ENCODE assay signal across 16 cellular contexts in the genomic region with DNA sequence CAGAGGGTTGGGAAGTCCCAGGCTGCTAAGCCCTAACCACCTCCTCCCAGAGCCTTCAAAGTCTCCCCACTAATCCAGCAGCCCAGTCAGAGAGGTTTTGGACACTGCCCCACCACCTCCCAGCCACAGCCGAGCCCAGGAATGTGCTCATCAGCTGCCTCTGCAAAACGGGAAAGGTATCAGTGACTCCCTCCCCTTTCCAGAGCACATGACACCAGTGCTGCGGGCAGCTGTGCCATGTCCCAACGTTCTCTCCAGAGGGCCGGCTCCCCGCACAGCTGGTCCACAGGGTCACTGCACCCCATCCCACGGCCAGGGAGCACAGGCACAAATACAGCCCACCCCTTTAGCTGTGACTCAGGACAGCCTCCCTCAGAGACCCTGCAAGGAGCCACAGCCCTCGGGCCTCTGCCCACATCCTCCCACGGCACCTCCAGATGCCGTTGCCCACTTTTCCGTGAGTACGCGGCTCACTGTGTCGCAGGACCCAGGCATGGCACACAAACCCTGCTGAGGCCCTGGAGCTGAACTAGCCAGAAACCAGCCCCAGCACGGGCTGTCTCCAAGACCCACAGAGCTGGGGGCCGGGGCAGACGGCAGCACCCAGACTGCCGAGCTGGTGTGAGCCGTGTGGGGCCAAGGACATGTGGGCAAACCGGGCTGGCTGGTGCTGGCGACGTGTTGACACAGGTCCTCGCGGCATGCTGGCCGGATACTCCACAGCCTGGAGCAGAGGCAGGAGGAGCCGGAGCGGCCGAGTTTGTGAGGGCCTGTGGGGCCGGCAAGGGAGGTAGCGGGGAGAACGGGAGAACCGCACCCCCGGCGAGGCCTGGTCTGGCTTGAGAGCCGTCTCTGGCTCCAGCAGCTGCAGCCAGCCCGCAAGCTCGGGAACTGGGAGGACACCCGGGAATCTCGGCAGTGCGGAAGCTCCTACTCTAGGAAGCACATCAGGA. TPM values are rescaled to one million over a fixed set of nuclear protein-coding genes. Genes with fewer than 3 reads are reported as not detected.
DNase-seq lines count a peak whose midpoint lies in the region; ATAC-seq and TF ChIP-seq lines count a peak whose summit lies in the region.
"Had no signal": no experiment of that assay in that cellular context is flagged by ENCODE, and none has a peak within 500 bp of the region (broad histone marks: within the 10 kb centered on the region; RNA-seq: fewer than 3 reads in every experiment).

No MANE protein-coding gene starts in this region.

- no peaks in the 10 kb centered on the region for H3K9me3 Mint-ChIP-seq in natural killer cell treated with Interleukin-12 subunit alpha and Interleukin-12 subunit beta and Interleukin-15 and Interleukin-18, amount 100 ng/mL, for 72 hours

- H3K27me3 ChIP-seq in HL-60 (ENCODE audit: insufficient read depth, poor library complexity, severe bottlenecking) (no peaks in the 10 kb centered on the region), RWPE2 (ENCODE audit: insufficient read depth, poor library complexity, severe bottlenecking) (no peaks in the 10 kb centered on the region), gastrocnemius medialis (no peaks in the 10 kb centered on the region)

- TF ChIP-seq POLR2A in gastrocnemius medialis (IDR thresholded peaks at IDR 0.05), result peak; percentile 75 to 86

- H3K9me3 ChIP-seq in RWPE2 (ENCODE audit: severe bottlenecking) (no peaks in the 10 kb centered on the region), gastrocnemius medialis (no peaks in the 10 kb centered on the region)

- no peak overlapping the region for H3K4me3 Mint-ChIP-seq in natural killer cell treated with Interleukin-12 subunit alpha and Interleukin-12 subunit beta and Interleukin-15 and Interleukin-18, amount 100 ng/mL, for 72 hours

- H3K27ac ChIP-seq in HL-60 (replicated peaks), result peak overlapping the region; percentile 97
- H3K27ac ChIP-seq in RWPE2 (ENCODE audit: poor library complexity, severe bottlenecking), result peak overlapping the region; percentile 74
- peak overlapping the region; percentile 98 to 99 (median 99) for H3K27ac ChIP-seq in gastrocnemius medialis

- DNase-seq in HL-60 (ENCODE audit: low read depth in 1 of 2, low spot score in 1 of 2) (peak; percentile 83 to 87), RWPE2 (ENCODE audit: low spot score) (peak; percentile 90), left ventricle myocardium superior (peak; percentile 75), gastrocnemius medialis (peak; percentile 88 to 93), NCI-H524 (lab: John Stamatoyannopoulos, UW) (no peak)
- DNase-seq in natural killer cell treated with Interleukin-12 subunit alpha and Interleukin-12 subunit beta and Interleukin-15 and Interleukin-18, amount 100 ng/mL, for 72 hours (ENCODE audit: low spot score), result no peak
- DNase-seq: activated gamma-delta T cell, Calu3, cerebellar nuclear complex, mesendoderm, NCI-H510A, small intestine, SW 1271 had no signal

- H3K27me3 Mint-ChIP-seq in natural killer cell treated with Interleukin-12 subunit alpha and Interleukin-12 subunit beta and Interleukin-15 and Interleukin-18, amount 100 ng/mL, for 72 hours, result no peaks in the 10 kb centered on the region

- TF ChIP-seq CTCF in HL-60 (IDR thresholded peaks at IDR 0.05; ENCODE audit: insufficient read depth, low read length), result no peak
- TF ChIP-seq CTCF in RWPE2 (IDR thresholded peaks at IDR 0.05; ENCODE audit: poor library complexity, severe bottlenecking), result no peak
- TF ChIP-seq CTCF in gastrocnemius medialis (IDR thresholded peaks at IDR 0.05 in 4 of 5, conservative IDR thresholded peaks at IDR 0.05 in 1 of 5), result no peak

- H3K27ac Mint-ChIP-seq in natural killer cell treated with Interleukin-12 subunit alpha and Interleukin-12 subunit beta and Interleukin-15 and Interleukin-18, amount 100 ng/mL, for 72 hours, result no peak overlapping the region

- intact Hi-C loops in left ventricle myocardium superior (cut with micrococcal nuclease), result no loop called here
- intact Hi-C loops in gastrocnemius medialis (cut with DNase I; ENCODE audit: low total_unique reads), result loop anchor here (1.0 to 2.0 kb wide), 2 partner anchors 20 to 46 kb away; no protein-coding TSS in a partner anchor

- H3K4me1 Mint-ChIP-seq in natural killer cell treated with Interleukin-12 subunit alpha and Interleukin-12 subunit beta and Interleukin-15 and Interleukin-18, amount 100 ng/mL, for 72 hours (ENCODE audit: low read depth in 2 of 2), result peaks cover 6 to 8% of the 10 kb centered on the region in 2 donors

- H3K4me3 ChIP-seq in HL-60 (replicated peaks; ENCODE audit: insufficient read depth, low read length) (peak overlapping the region; percentile 5; the same call in 1 of the 2 replicates), RWPE2 (ENCODE audit: severe bottlenecking) (no peak overlapping the region), gastrocnemius medialis (peak overlapping the region; percentile 25 to 50 (median 38))

- H3K36me3 ChIP-seq in RWPE2 (ENCODE audit: low read depth) (peaks cover 38% of the 10 kb centered on the region), gastrocnemius medialis (peaks cover 0 to 29% of the 10 kb centered on the region in 2 donors)

- ATAC-seq in RWPE2 (ENCODE audit: low read depth) (peak; percentile 64), left ventricle myocardium superior (peak; percentile 83), gastrocnemius medialis (peak; percentile 70), GM18520 (IDR thresholded peaks at IDR 0.05; ENCODE audit: unreplicated experiment) (no peak), GM18517 (IDR thresholded peaks at IDR 0.05; ENCODE audit: unreplicated experiment) (no peak)
- no peak for ATAC-seq in natural killer cell treated with Interleukin-12 subunit alpha and Interleukin-12 subunit beta and Interleukin-15 and Interleukin-18, amount 100 ng/mL, for 72 hours

- H3K4me1 ChIP-seq in RWPE2 (ENCODE audit: insufficient read depth, poor library complexity, severe bottlenecking) (peaks cover 16% of the 10 kb centered on the region), gastrocnemius medialis (peaks cover 64 to 67% of the 10 kb centered on the region in 2 donors)

- H3K36me3 Mint-ChIP-seq in natural killer cell treated with Interleukin-12 subunit alpha and Interleukin-12 subunit beta and Interleukin-15 and Interleukin-18, amount 100 ng/mL, for 72 hours, result no peaks in the 10 kb centered on the region

- in situ Hi-C loops in gastrocnemius medialis (cut with MboI; ENCODE audit: low sequenced_read_pairs in 4 of 4), result no loop called here

RNA-seq across cellular contexts. Expression of gene PPP1R27, which starts 6.3 kb away (rescaled TPM):
- total RNA-seq in left ventricle myocardium superior, result 0.67 TPM
- 100 to 1,000 TPM; 245 to 708 (median 400) TPM for total RNA-seq in gastrocnemius medialis
- total RNA-seq in natural killer cell treated with Interleukin-12 subunit alpha and Interleukin-12 subunit beta and Interleukin-15 and Interleukin-18, amount 100 ng/mL, for 72 hours, result not detected
- total RNA-seq: Calu3, fibroblast of villous mesenchyme had no signal

RNA-seq across cellular contexts. Expression of gene MCRIP1, which starts 8.0 kb away (rescaled TPM):
- total RNA-seq in left ventricle myocardium superior (103 TPM), gastrocnemius medialis (10 to 100 TPM in 3 of 4 donors, 1 to 10 TPM in 1; 8.3 to 36.2 (median 25.2) TPM)
- total RNA-seq in natural killer cell treated with Interleukin-12 subunit alpha and Interleukin-12 subunit beta and Interleukin-15 and Interleukin-18, amount 100 ng/mL, for 72 hours, result 100 to 1,000 TPM in 1 of 2 donors, 10 to 100 TPM in 1; 83.9 to 104 TPM

RNA-seq across cellular contexts. Expression of gene P4HB, which starts 19.2 kb away (rescaled TPM):
- total RNA-seq in left ventricle myocardium superior, result 362 TPM
- 100 to 1,000 TPM; 497 to 717 (median 621) TPM for total RNA-seq in gastrocnemius medialis
- total RNA-seq in natural killer cell treated with Interleukin-12 subunit alpha and Interleukin-12 subunit beta and Interleukin-15 and Interleukin-18, amount 100 ng/mL, for 72 hours, result 100 to 1,000 TPM; 691 to 774 TPM

RNA-seq across cellular contexts. Expression of gene ARHGDIA, which starts 30.0 kb away (rescaled TPM):
- total RNA-seq in left ventricle myocardium superior, result 114 TPM
- total RNA-seq in gastrocnemius medialis, result 100 to 1,000 TPM in 1 of 4 donors, 10 to 100 TPM in 3; 52.1 to 122 (median 64.4) TPM
- total RNA-seq in natural killer cell treated with Interleukin-12 subunit alpha and Interleukin-12 subunit beta and Interleukin-15 and Interleukin-18, amount 100 ng/mL, for 72 hours, result 100 to 1,000 TPM; 874 to 929 TPM

RNA-seq across cellular contexts. Expression of gene GCGR, which starts 37.2 kb away (rescaled TPM):
- total RNA-seq in left ventricle myocardium superior, result not detected
- under 1 TPM in 1 of 4 donors, not detected in 3; 0.29 TPM for total RNA-seq in gastrocnemius medialis
- not detected for total RNA-seq in natural killer cell treated with Interleukin-12 subunit alpha and Interleukin-12 subunit beta and Interleukin-15 and Interleukin-18, amount 100 ng/mL, for 72 hours
- total RNA-seq: fibroblast of villous mesenchyme had no signal

Comparison
In these comparisons a context has a peak if more than half of its experiments do, and no peak if none do; other contexts are left out.
1. DNase-seq: peak in HL-60 (2 of 2), RWPE2 (single experiment), left ventricle myocardium superior (single experiment) and gastrocnemius medialis (2 of 2); none in NCI-H524 (0 of 2) and natural killer cell treated with Interleukin-12 subunit alpha and Interleukin-12 subunit beta and Interleukin-15 and Interleukin-18, amount 100 ng/mL, for 72 hours (single experiment).
2. ATAC-seq: peak in RWPE2 (single experiment), left ventricle myocardium superior (single experiment) and gastrocnemius medialis (2 of 2); none in GM18520 (single experiment), natural killer cell treated with Interleukin-12 subunit alpha and Interleukin-12 subunit beta and Interleukin-15 and Interleukin-18, amount 100 ng/mL, for 72 hours (0 of 2) and GM18517 (single experiment).
3. RNA of gene PPP1R27, which starts 6.3 kb away (total RNA-seq): 245 to 708 TPM in gastrocnemius medialis; 0.67 TPM in left ventricle myocardium superior (single experiment) and not detected in natural killer cell treated with Interleukin-12 subunit alpha and Interleukin-12 subunit beta and Interleukin-15 and Interleukin-18, amount 100 ng/mL, for 72 hours; every median in the first group is over 100 times any median in the second.
4. Peak in every context shown above with its lines, with median percentiles within 50 percentile points of each other: H3K27ac ChIP-seq.